Comparison of ENCODE assay signal across 1 cellular context in genomic region chr5:150428106-150428876, GRCh38.
TF ChIP-seq lines count a peak whose summit lies in the region.

No MANE protein-coding gene starts in this region.

TF ChIP-seq in K562, 482 proteins besides CTCF, POLR2A, EP300 and RAD21 (continued from another document and continues in another):
- TF ChIP-seq ZNF143 (CRISPR knock-in tag; IDR thresholded peaks at IDR 0.05), result no peak
- no peak for TF ChIP-seq ZNF24 (IDR thresholded peaks at IDR 0.05)
- TF ChIP-seq ZNF133 (CRISPR knock-in tag; IDR thresholded peaks at IDR 0.05), result no peak
- no peak for TF ChIP-seq NR2F6 (CRISPR knock-in tag; IDR thresholded peaks at IDR 0.05)
- no peak for TF ChIP-seq SOX6 (IDR thresholded peaks at IDR 0.05)
- TF ChIP-seq ZNF398 (CRISPR knock-in tag; IDR thresholded peaks at IDR 0.05), result no peak
- 0 out of 2 replicates have a peak, but pooled peaks have one; percentile 23 for TF ChIP-seq CBFA2T2 (conservative IDR thresholded peaks at IDR 0.05)
- TF ChIP-seq ZBTB8A (IDR thresholded peaks at IDR 0.05; ENCODE audit: partially characterized antibody), result no peak
- TF ChIP-seq MECOM (CRISPR knock-in tag; IDR thresholded peaks at IDR 0.05), result no peak
- no peak for TF ChIP-seq TBL1XR1 (IDR thresholded peaks at IDR 0.05; ENCODE audit: low read length in 2 of 2)
- TF ChIP-seq MEF2D (tag; conservative IDR thresholded peaks at IDR 0.05; ENCODE audit: low read depth), result no peak; the same call in 1 of the 2 replicates
- TF ChIP-seq ZNF124 (CRISPR knock-in tag; IDR thresholded peaks at IDR 0.05), result no peak
- TF ChIP-seq RB1 (IDR thresholded peaks at IDR 0.05; ENCODE audit: low read depth), result no peak
- peak; percentile 69 for TF ChIP-seq USF2 (CRISPR knock-in tag; IDR thresholded peaks at IDR 0.05)
- 0 out of 2 replicates have a peak, but pooled peaks have one; percentile 6 for TF ChIP-seq TAF7 (tag; IDR thresholded peaks at IDR 0.05)
- no peak for TF ChIP-seq BCL6 (CRISPR knock-in tag; IDR thresholded peaks at IDR 0.05)
- TF ChIP-seq CTCFL (IDR thresholded peaks at IDR 0.05; ENCODE audit: borderline replicate concordance, insufficient read depth, low read depth, low read length, poor library complexity, severe bottlenecking), result no peak
- TF ChIP-seq SIN3A (IDR thresholded peaks at IDR 0.05; ENCODE audit: borderline replicate concordance in 2 of 2, control insufficient read depth in 1 of 2, low read depth in 2 of 2, low read length in 2 of 2), result no peak
- TF ChIP-seq HNRNPH1 (optimal IDR thresholded peaks at IDR 0.05; ENCODE audit: low read depth, low read length), result no peak
- no peak for TF ChIP-seq ZNF232 (CRISPR knock-in tag; IDR thresholded peaks at IDR 0.05)
- TF ChIP-seq USF1 (CRISPR knock-in tag; IDR thresholded peaks at IDR 0.05), result peak; percentile 68
- TF ChIP-seq ZNF165 (CRISPR knock-in tag; IDR thresholded peaks at IDR 0.05; ENCODE audit: borderline replicate concordance), result no peak
- peak in 1 of 2 experiments; percentile 60; a peak in 3 of 4 replicates for TF ChIP-seq NRF1 (conservative IDR thresholded peaks at IDR 0.05 in 1 of 2, IDR thresholded peaks at IDR 0.05 in 1 of 2)
- peak; percentile 64; the same call in 1 of the 2 replicates for TF ChIP-seq PHF21A (IDR thresholded peaks at IDR 0.05; ENCODE audit: borderline replicate concordance, low read depth)
- TF ChIP-seq FOXK2 (conservative IDR thresholded peaks at IDR 0.05 in 1 of 2, IDR thresholded peaks at IDR 0.05 in 1 of 2; ENCODE audit: low read depth in 2 of 2), result no peak
- no peak for TF ChIP-seq ZNF347 (CRISPR knock-in tag; IDR thresholded peaks at IDR 0.05; ENCODE audit: low read depth)
- TF ChIP-seq CBX2 (IDR thresholded peaks at IDR 0.05; ENCODE audit: insufficient read depth, low read length, poor library complexity, severe bottlenecking), result no peak
- no peak for TF ChIP-seq NR3C1 (CRISPR knock-in tag; IDR thresholded peaks at IDR 0.05)
- TF ChIP-seq TFE3 (CRISPR knock-in tag; IDR thresholded peaks at IDR 0.05), result peak; percentile 95
- TF ChIP-seq POU5F1 (IDR thresholded peaks at IDR 0.05; ENCODE audit: borderline replicate concordance, low read depth, low read length, partially characterized antibody), result no peak
- TF ChIP-seq ZNF324 (CRISPR knock-in tag; IDR thresholded peaks at IDR 0.05), result no peak
- TF ChIP-seq NONO (IDR thresholded peaks at IDR 0.05; ENCODE audit: low read depth in 2 of 2, low read length in 1 of 2), result no peak
- TF ChIP-seq BHLHE40 (IDR thresholded peaks at IDR 0.05; ENCODE audit: low read length), result no peak
- TF ChIP-seq KDM1A (IDR thresholded peaks at IDR 0.05), result peak; percentile 51 to 56; a peak in 3 of 4 replicates
- TF ChIP-seq GATAD2B (IDR thresholded peaks at IDR 0.05; ENCODE audit: borderline replicate concordance), result no peak
- TF ChIP-seq ZFP30 (CRISPR knock-in tag; IDR thresholded peaks at IDR 0.05; ENCODE audit: borderline replicate concordance), result no peak
- no peak for TF ChIP-seq PCBP1 (IDR thresholded peaks at IDR 0.05; ENCODE audit: low read depth, low read length, poor library complexity, severe bottlenecking)
- no peak for TF ChIP-seq RBFOX2 (IDR thresholded peaks at IDR 0.05; ENCODE audit: low read depth, low read length)
- no peak for TF ChIP-seq CREB3 (tag; conservative IDR thresholded peaks at IDR 0.05; ENCODE audit: low read depth)
- TF ChIP-seq ZNF561 (CRISPR knock-in tag; conservative IDR thresholded peaks at IDR 0.05), result no peak
- peak; percentile 88 for TF ChIP-seq ESRRA (IDR thresholded peaks at IDR 0.05; ENCODE audit: borderline replicate concordance, low read depth)
- TF ChIP-seq POLR2AphosphoS5 (IDR thresholded peaks at IDR 0.05; ENCODE audit: control insufficient read depth, insufficient read depth, low read depth, low read length), result no peak
- no peak for TF ChIP-seq PTRF (tag; IDR thresholded peaks at IDR 0.05)
- TF ChIP-seq NCOA1 (IDR thresholded peaks at IDR 0.05; ENCODE audit: low read depth), result no peak; the same call in 1 of the 2 replicates
- TF ChIP-seq ZNF316 (IDR thresholded peaks at IDR 0.05), result no peak
- no peak for TF ChIP-seq JUN (IDR thresholded peaks at IDR 0.05; ENCODE audit: borderline replicate concordance, low read depth, low read length)
- no peak for TF ChIP-seq JUN (CRISPR knock-in tag; IDR thresholded peaks at IDR 0.05; ENCODE audit: borderline replicate concordance)
- TF ChIP-seq ZNF444 (CRISPR knock-in tag; IDR thresholded peaks at IDR 0.05), result no peak
- no peak for TF ChIP-seq ZNF12 (CRISPR knock-in tag; IDR thresholded peaks at IDR 0.05)
- TF ChIP-seq TCF7L2 (IDR thresholded peaks at IDR 0.05; ENCODE audit: low read depth, low read length), result no peak
- no peak for TF ChIP-seq ZNF263 (CRISPR knock-in tag; IDR thresholded peaks at IDR 0.05; ENCODE audit: borderline replicate concordance)
- no peak for TF ChIP-seq ZZZ3 (IDR thresholded peaks at IDR 0.05)
- TF ChIP-seq DACH1 (IDR thresholded peaks at IDR 0.05; ENCODE audit: partially characterized antibody), result no peak
- TF ChIP-seq PHB (CRISPR knock-in tag; IDR thresholded peaks at IDR 0.05), result no peak
- no peak for TF ChIP-seq HCFC1 (IDR thresholded peaks at IDR 0.05; ENCODE audit: low read depth, low read length)
- TF ChIP-seq NCOA6 (IDR thresholded peaks at IDR 0.05), result no peak
- TF ChIP-seq HLTF (IDR thresholded peaks at IDR 0.05), result no peak
- no peak for TF ChIP-seq ZNF253 (CRISPR knock-in tag; conservative IDR thresholded peaks at IDR 0.05)
- no peak for TF ChIP-seq ELF4 (CRISPR knock-in tag; IDR thresholded peaks at IDR 0.05)
- no peak for TF ChIP-seq PATZ1 (CRISPR knock-in tag; IDR thresholded peaks at IDR 0.05; ENCODE audit: borderline replicate concordance)
- no peak for TF ChIP-seq DNMT1 (IDR thresholded peaks at IDR 0.05)
- TF ChIP-seq LARP7 (IDR thresholded peaks at IDR 0.05), result no peak
- no peak for TF ChIP-seq MEIS2 (IDR thresholded peaks at IDR 0.05; ENCODE audit: partially characterized antibody)
- peak; percentile 88; the same call in 1 of the 2 replicates for TF ChIP-seq TOE1 (IDR thresholded peaks at IDR 0.05; ENCODE audit: borderline replicate concordance)
- no peak for TF ChIP-seq TOE1 (CRISPR knock-in tag; IDR thresholded peaks at IDR 0.05; ENCODE audit: borderline replicate concordance, low read depth)
- peak in 1 of 2 experiments; percentile 15; a peak in 1 of 4 replicates for TF ChIP-seq RCOR1 (IDR thresholded peaks at IDR 0.05; ENCODE audit: borderline replicate concordance in 1 of 2, low read depth in 2 of 2, low read length in 2 of 2)
- no peak for TF ChIP-seq IRF9 (tag; IDR thresholded peaks at IDR 0.05)
- TF ChIP-seq ZNF717 (CRISPR knock-in tag; IDR thresholded peaks at IDR 0.05), result no peak
- no peak for TF ChIP-seq ARID2 (IDR thresholded peaks at IDR 0.05)
- TF ChIP-seq CBX1 (IDR thresholded peaks at IDR 0.05; ENCODE audit: low read depth), result no peak
- TF ChIP-seq NBN (IDR thresholded peaks at IDR 0.05; ENCODE audit: low read depth), result no peak
- peak; percentile 31; the same call in 1 of the 2 replicates for TF ChIP-seq PHF8 (IDR thresholded peaks at IDR 0.05; ENCODE audit: borderline replicate concordance, low read length)
- no peak for TF ChIP-seq U2AF2 (optimal IDR thresholded peaks at IDR 0.05; ENCODE audit: low read depth, low read length)
- TF ChIP-seq ZC3H4 (CRISPR knock-in tag; IDR thresholded peaks at IDR 0.05; ENCODE audit: borderline replicate concordance), result no peak
- no peak for TF ChIP-seq SMARCB1 (IDR thresholded peaks at IDR 0.05; ENCODE audit: insufficient read length, low read depth)
- TF ChIP-seq CEBPG (CRISPR knock-in tag; IDR thresholded peaks at IDR 0.05), result no peak
- TF ChIP-seq CEBPG (tag; conservative IDR thresholded peaks at IDR 0.05 in 1 of 2, IDR thresholded peaks at IDR 0.05 in 1 of 2), result no peak
- no peak; the same call in 1 of the 2 replicates for TF ChIP-seq CBFB (CRISPR knock-in tag; IDR thresholded peaks at IDR 0.05)
